In the genomic region with DNA sequence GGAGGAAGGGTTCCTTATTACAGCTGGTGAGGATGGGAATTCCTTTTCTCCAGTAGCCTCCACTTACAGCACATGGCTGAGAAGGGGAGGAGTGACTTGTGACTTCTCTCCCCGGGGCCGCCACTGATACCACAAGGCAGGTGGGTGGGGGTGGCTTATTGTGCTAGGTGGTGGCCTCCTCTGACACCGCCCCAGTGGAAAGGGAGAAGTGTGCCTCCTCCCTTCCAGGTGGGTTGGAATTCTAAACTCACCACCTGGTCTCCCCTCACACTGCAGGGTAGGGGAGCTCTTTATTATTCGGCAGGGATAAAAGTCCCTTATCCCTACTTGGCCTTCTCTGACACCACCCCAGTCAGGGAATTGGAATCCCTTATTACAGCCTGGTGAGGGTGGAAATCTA, we compare ENCODE assay signal across 2 cellular contexts.
TF ChIP-seq lines count a peak whose summit lies in the region.

No MANE protein-coding gene starts in this region.

TF ChIP-seq in GM23338, 12 proteins besides CTCF, POLR2A, EP300 and RAD21:
- TF ChIP-seq ZNF331 (CRISPR knock-in tag; IDR thresholded peaks at IDR 0.05; ENCODE audit: low read depth), result no peak

TF ChIP-seq in H1, 55 proteins besides CTCF, POLR2A, EP300 and RAD21:
- no peak for TF ChIP-seq SAP30 (IDR thresholded peaks at IDR 0.05; ENCODE audit: insufficient read depth, insufficient replicate concordance, low read length)
- TF ChIP-seq TCF12 (IDR thresholded peaks at IDR 0.05; ENCODE audit: low read depth, low read length), result 0 out of 2 replicates have a peak, but pooled peaks have one; percentile 46
- no peak for TF ChIP-seq JUND (IDR thresholded peaks at IDR 0.05; ENCODE audit: low read length)
- TF ChIP-seq CREB1 (IDR thresholded peaks at IDR 0.05), result no peak
- TF ChIP-seq TEAD4 (IDR thresholded peaks at IDR 0.05; ENCODE audit: low read depth, low read length), result no peak
- no peak for TF ChIP-seq ATF3 (IDR thresholded peaks at IDR 0.05; ENCODE audit: insufficient read depth, low read depth, low read length)
- TF ChIP-seq, protein P1, sequence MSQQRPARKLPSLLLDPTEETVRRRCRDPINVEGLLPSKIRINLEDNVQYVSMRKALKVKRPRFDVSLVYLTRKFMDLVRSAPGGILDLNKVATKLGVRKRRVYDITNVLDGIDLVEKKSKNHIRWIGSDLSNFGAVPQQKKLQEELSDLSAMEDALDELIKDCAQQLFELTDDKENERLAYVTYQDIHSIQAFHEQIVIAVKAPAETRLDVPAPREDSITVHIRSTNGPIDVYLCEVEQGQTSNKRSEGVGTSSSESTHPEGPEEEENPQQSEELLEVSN (IDR thresholded peaks at IDR 0.05), result peak; percentile 37; the same call in 1 of the 2 replicates
